In genomic region chr15:56234804-56235203, GRCh38 we compare ENCODE assay signal across 22 cellular contexts. TPM values are rescaled to one million over a fixed set of nuclear protein-coding genes. Genes with fewer than 3 reads are reported as not detected.
DNase-seq lines count a peak whose midpoint lies in the region; ATAC-seq and TF ChIP-seq lines count a peak whose summit lies in the region.
"Had no signal": no experiment of that assay in that cellular context is flagged by ENCODE, and none has a peak within 500 bp of the region (broad histone marks: within the 10 kb centered on the region; RNA-seq: fewer than 3 reads in every experiment).

No MANE protein-coding gene starts in this region.

- TF ChIP-seq CTCF in NB4 (IDR thresholded peaks at IDR 0.05; ENCODE audit: low read depth, low read length) (no peak), choroid plexus epithelial cell (conservative IDR thresholded peaks at IDR 0.05; ENCODE audit: low read depth, low read length) (no peak), smooth muscle cell (IDR thresholded peaks at IDR 0.05; ENCODE audit: borderline replicate concordance, insufficient read depth, poor library complexity, severe bottlenecking) (no peak)

- H3K4me2 ChIP-seq in smooth muscle cell: no peak overlapping the region
- H3K4me2 ChIP-seq: BLaER1 had no signal

- H3K9ac ChIP-seq in smooth muscle cell (ENCODE audit: low read depth): no peak overlapping the region
- H3K9ac ChIP-seq: BLaER1 had no signal

- no peak for ATAC-seq in GM21723 (IDR thresholded peaks at IDR 0.05; ENCODE audit: unreplicated experiment)
- ATAC-seq: Panc1 had no signal

- H3K27ac ChIP-seq in smooth muscle cell (ENCODE audit: low read depth): no peak overlapping the region
- H3K27ac ChIP-seq: BLaER1 had no signal

- H2AFZ ChIP-seq in smooth muscle cell (ENCODE audit: low read depth): no peak overlapping the region

- no peak overlapping the region for H3K4me3 Mint-ChIP-seq in activated T-helper 1 cell treated with anti-CD3 and anti-CD28 coated beads, Interleukin-12 subunit alpha, Interleukin-12 subunit beta, Interleukin-2, Interleukin-4 antibody, amounts not matched to agents 30 ng/mL and 10 ng/mL and 1 ng/mL, durations not matched to agents 14 hours and 24 hours and 36 hours

- no peaks in the 10 kb centered on the region for H3K27me3 Mint-ChIP-seq in activated T-helper 1 cell treated with anti-CD3 and anti-CD28 coated beads, Interleukin-12 subunit alpha, Interleukin-12 subunit beta, Interleukin-2, Interleukin-4 antibody, amounts not matched to agents 30 ng/mL and 10 ng/mL and 1 ng/mL, durations not matched to agents 14 hours and 24 hours and 36 hours (ENCODE audit: insufficient read depth)
- H3K27me3 Mint-ChIP-seq: CD4-positive, alpha-beta memory T cell; IgD-negative memory B cell had no signal

- no peaks in the 10 kb centered on the region for H3F3A ChIP-seq in smooth muscle cell (ENCODE audit: low read depth)

- no peak for TF ChIP-seq POLR2A in NB4 (IDR thresholded peaks at IDR 0.05; ENCODE audit: extremely low read depth, insufficient read length)

- H3K4me1 ChIP-seq in smooth muscle cell (ENCODE audit: low read depth): peaks cover 1% of the 10 kb centered on the region
- H3K4me1 ChIP-seq: BLaER1, Caco-2 had no signal

- peaks cover 50% of the 10 kb centered on the region for H3K9me3 Mint-ChIP-seq in activated T-helper 1 cell treated with anti-CD3 and anti-CD28 coated beads, Interleukin-12 subunit alpha, Interleukin-12 subunit beta, Interleukin-2, Interleukin-4 antibody, amounts not matched to agents 30 ng/mL and 10 ng/mL and 1 ng/mL, durations not matched to agents 14 hours and 24 hours and 36 hours

- H3K36me3 ChIP-seq in smooth muscle cell (ENCODE audit: low read depth): peaks cover 13% of the 10 kb centered on the region

- H3K4me3 ChIP-seq in NB4 (ENCODE audit: low read depth, low read length): no peak overlapping the region
- no peak overlapping the region for H3K4me3 ChIP-seq in choroid plexus epithelial cell (ENCODE audit: low read depth, low read length)
- no peak overlapping the region for H3K4me3 ChIP-seq in smooth muscle cell
- H3K4me3 ChIP-seq: BLaER1 had no signal

- intact Hi-C loops in activated T-helper 1 cell treated with anti-CD3 and anti-CD28 coated beads, Interleukin-12 subunit alpha, Interleukin-12 subunit beta, Interleukin-2, Interleukin-4 antibody, amounts not matched to agents 30 ng/mL and 10 ng/mL and 1 ng/mL, durations not matched to agents 14 hours and 24 hours and 36 hours (cut with micrococcal nuclease): no loop called here

- WGBS in smooth muscle cell (ENCODE audit: low lambda C conversion rate): 97% methylated on average over 4 of the region's 4 CpGs

- DNase-seq in NB4 (ENCODE audit: low read depth) (peak; percentile 46), choroid plexus epithelial cell (ENCODE audit: low read depth) (peak; percentile 71), iris pigment epithelial cell (ENCODE audit: low read depth) (peak; percentile 18), smooth muscle cell (lab: John Stamatoyannopoulos, UW; ENCODE audit: unreplicated experiment) (no peak)
- no peak for DNase-seq in activated T-helper 1 cell treated with anti-CD3 and anti-CD28 coated beads, Interleukin-12 subunit alpha, Interleukin-12 subunit beta, Interleukin-2, Interleukin-4 antibody, amounts not matched to agents 30 ng/mL and 10 ng/mL and 1 ng/mL, durations not matched to agents 14 hours and 24 hours and 36 hours (ENCODE audit: low spot score)
- DNase-seq in activated CD8-positive, alpha-beta memory T cell treated with anti-CD3 and anti-CD28 coated beads for 24 hours: no peak
- DNase-seq: Caco-2; CD4-positive, alpha-beta memory T cell; DMS 273 treated with DMSO at 0.1 percent for 48 hours; DMS79 treated with DMSO at 0.1 percent for 48 hours; H7; MM.1S; NCI-H1694; NCI-H2081 treated with DMSO at 0.1 percent for 48 hours; NCI-H2171 treated with DMSO at 0.1 percent for 48 hours; NCI-H524 treated with DMSO at 0.1 percent for 48 hours; NCI-H82; SIG-M5 had no signal

- H3K9me3 ChIP-seq in smooth muscle cell (replicated peaks; ENCODE audit: low read depth): no peaks in the 10 kb centered on the region

- H4K20me1 ChIP-seq in smooth muscle cell (ENCODE audit: low read depth): peaks cover 43% of the 10 kb centered on the region

- H3K4me1 Mint-ChIP-seq in activated T-helper 1 cell treated with anti-CD3 and anti-CD28 coated beads, Interleukin-12 subunit alpha, Interleukin-12 subunit beta, Interleukin-2, Interleukin-4 antibody, amounts not matched to agents 30 ng/mL and 10 ng/mL and 1 ng/mL, durations not matched to agents 14 hours and 24 hours and 36 hours (ENCODE audit: low read depth): peaks cover 40% of the 10 kb centered on the region

- H3K36me3 Mint-ChIP-seq in activated T-helper 1 cell treated with anti-CD3 and anti-CD28 coated beads, Interleukin-12 subunit alpha, Interleukin-12 subunit beta, Interleukin-2, Interleukin-4 antibody, amounts not matched to agents 30 ng/mL and 10 ng/mL and 1 ng/mL, durations not matched to agents 14 hours and 24 hours and 36 hours (ENCODE audit: low read depth): peaks cover 74% of the 10 kb centered on the region

- no peaks in the 10 kb centered on the region for H3K27me3 ChIP-seq in smooth muscle cell (ENCODE audit: low read depth)
- H3K27me3 ChIP-seq: BLaER1 had no signal

- H3K79me2 ChIP-seq in smooth muscle cell (ENCODE audit: low read depth): peaks cover 100% of the 10 kb centered on the region

- no peak overlapping the region for H3K27ac Mint-ChIP-seq in activated T-helper 1 cell treated with anti-CD3 and anti-CD28 coated beads, Interleukin-12 subunit alpha, Interleukin-12 subunit beta, Interleukin-2, Interleukin-4 antibody, amounts not matched to agents 30 ng/mL and 10 ng/mL and 1 ng/mL, durations not matched to agents 14 hours and 24 hours and 36 hours

RNA-seq across cellular contexts. Expression of gene RFX7, which starts 8.9 kb away (rescaled TPM):
- 40.7 and 41.7 TPM in 2 replicates for total RNA-seq in activated T-helper 1 cell treated with anti-CD3 and anti-CD28 coated beads, Interleukin-12 subunit alpha, Interleukin-12 subunit beta, Interleukin-2, Interleukin-4 antibody, amounts not matched to agents 30 ng/mL and 10 ng/mL and 1 ng/mL, durations not matched to agents 14 hours and 24 hours and 36 hours
- total RNA-seq in smooth muscle cell: 18.5 and 19.3 TPM in 2 replicates
- polyA plus RNA-seq in smooth muscle cell: 7.7 and 8.6 TPM in 2 replicates

Comparison
In these comparisons a context has a peak if more than half of its experiments do, and no peak if none do; other contexts are left out.
1. DNase-seq: peak in NB4 (single experiment), choroid plexus epithelial cell (single experiment) and iris pigment epithelial cell (single experiment); none in activated T-helper 1 cell treated with anti-CD3 and anti-CD28 coated beads, Interleukin-12 subunit alpha, Interleukin-12 subunit beta, Interleukin-2, Interleukin-4 antibody, amounts not matched to agents 30 ng/mL and 10 ng/mL and 1 ng/mL, durations not matched to agents 14 hours and 24 hours and 36 hours (single experiment), smooth muscle cell (single experiment) and activated CD8-positive, alpha-beta memory T cell treated with anti-CD3 and anti-CD28 coated beads for 24 hours (single experiment).